8 cellular contexts compared by ENCODE assay signal in the genomic region with DNA sequence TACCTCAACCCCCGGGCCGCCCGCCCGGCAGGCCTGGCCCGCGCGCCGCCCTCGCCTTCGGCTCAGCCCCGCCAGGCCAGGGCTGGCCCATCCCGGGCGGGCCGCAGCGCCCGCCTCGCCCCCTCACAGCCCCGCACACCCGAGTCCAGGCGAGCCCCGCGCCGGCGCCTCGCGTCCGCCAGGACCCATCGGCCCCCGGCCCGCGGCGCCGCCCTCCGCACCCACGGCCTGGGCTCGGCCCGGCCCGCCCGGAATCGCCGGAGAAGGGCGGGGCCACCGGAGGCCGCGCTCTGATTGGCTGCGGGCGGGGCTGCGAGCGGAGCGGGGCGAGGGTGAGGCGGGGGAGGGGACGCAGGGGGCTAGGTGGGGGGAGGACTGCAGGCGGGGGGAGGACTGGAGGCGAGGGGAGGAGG. TPM values are rescaled to one million over a fixed set of nuclear protein-coding genes. Genes with fewer than 3 reads are reported as not detected.
DNase-seq lines count a peak whose midpoint lies in the region; ATAC-seq and TF ChIP-seq lines count a peak whose summit lies in the region.

No MANE protein-coding gene starts in this region.

- H2AK5ac ChIP-seq in mesenchymal stem cell (ENCODE audit: low read length, severe bottlenecking) = no peak overlapping the region

- no peaks in the 10 kb centered on the region for H3K36me3 ChIP-seq in effector memory CD4-positive, alpha-beta T cell (ENCODE audit: control insufficient read depth, insufficient read depth, low read length)
- H3K36me3 ChIP-seq in mesenchymal stem cell (ENCODE audit: control insufficient read depth in 1 of 2, insufficient read depth in 2 of 2, low read depth in 1 of 2, low read length in 2 of 2) = no peaks in the 10 kb centered on the region

- H3K79me1 ChIP-seq in mesenchymal stem cell (replicated peaks; ENCODE audit: low read length, poor library complexity, severe bottlenecking) = peaks cover 2% of the 10 kb centered on the region

- peak overlapping the region; percentile 51 for H3K4me3 ChIP-seq in effector memory CD4-positive, alpha-beta T cell (ENCODE audit: insufficient read depth, low read depth, low read length, poor library complexity, severe bottlenecking)
- H3K4me3 ChIP-seq in mesenchymal stem cell (ENCODE audit: insufficient read depth in 1 of 2, low read depth in 1 of 2, low read length in 2 of 2) = peak overlapping the region; percentile 90 to 96

- no peak for TF ChIP-seq CTCF in activated CD8-positive, alpha-beta T cell treated with anti-CD3 and anti-CD28 coated beads for 36 hours (IDR thresholded peaks at IDR 0.05)

- H3K27me3 Mint-ChIP-seq in activated CD8-positive, alpha-beta T cell treated with anti-CD3 and anti-CD28 coated beads for 36 hours = no peaks in the 10 kb centered on the region

- no peaks in the 10 kb centered on the region for H3K27me3 ChIP-seq in effector memory CD4-positive, alpha-beta T cell (replicated peaks; ENCODE audit: control insufficient read depth, insufficient read depth, low read length, poor library complexity, severe bottlenecking)
- no peaks in the 10 kb centered on the region for H3K27me3 ChIP-seq in mesenchymal stem cell (ENCODE audit: control insufficient read depth in 1 of 2, insufficient read depth in 1 of 2, low read length in 2 of 2)

- peak overlapping the region in 1 of 2 experiments; percentile 54 for H2BK12ac ChIP-seq in mesenchymal stem cell (ENCODE audit: low read length in 2 of 2)

- DNase-seq in Ammon's horn (ENCODE audit: low spot score) (peak; percentile 90), NCI-H510A (lab: John Stamatoyannopoulos, UW) (peak; percentile 81), mesenchymal stem cell (peak; percentile 82)
- peak; percentile 76 for DNase-seq in activated CD8-positive, alpha-beta T cell treated with anti-CD3 and anti-CD28 coated beads for 36 hours
- peak; percentile 48 to 67 (median 61) for DNase-seq in effector memory CD4-positive, alpha-beta T cell
- peak; percentile 56 for DNase-seq in stimulated activated CD8-positive, alpha-beta memory T cell treated with anti-CD3 and anti-CD28 coated beads, Interleukin-15, amount 100 ng/mL, for 1 hour (ENCODE audit: low read depth)

- H2BK120ac ChIP-seq in mesenchymal stem cell (ENCODE audit: low read depth, low read length) = peak overlapping the region; percentile 89

- H3K4me2 ChIP-seq in mesenchymal stem cell (ENCODE audit: low read length, poor library complexity, severe bottlenecking) = peak overlapping the region; percentile 94

- H3K4me1 ChIP-seq in effector memory CD4-positive, alpha-beta T cell (ENCODE audit: control insufficient read depth, insufficient read depth, low read length, poor library complexity, severe bottlenecking) = peaks cover 6% of the 10 kb centered on the region
- H3K4me1 ChIP-seq in mesenchymal stem cell (ENCODE audit: control insufficient read depth, insufficient read depth, low read depth, low read length) = peaks cover 2% of the 10 kb centered on the region

- H3K4me1 Mint-ChIP-seq in activated CD8-positive, alpha-beta T cell treated with anti-CD3 and anti-CD28 coated beads for 36 hours (ENCODE audit: low read depth) = peaks cover 21% of the 10 kb centered on the region

- H3K14ac ChIP-seq in mesenchymal stem cell (ENCODE audit: low read length in 2 of 2) = peak overlapping the region in 1 of 2 experiments; percentile 36

- intact Hi-C loops in activated CD8-positive, alpha-beta T cell treated with anti-CD3 and anti-CD28 coated beads for 36 hours (cut with micrococcal nuclease) = loop anchor here (5.0 kb wide), 2 partner anchors 97 to 172 kb away; a partner anchor contains a TSS

- H3K27ac Mint-ChIP-seq in activated CD8-positive, alpha-beta T cell treated with anti-CD3 and anti-CD28 coated beads for 36 hours = peak overlapping the region; percentile 70

- H3K23ac ChIP-seq in mesenchymal stem cell (ENCODE audit: low read length in 2 of 2) = no peak overlapping the region

- peak overlapping the region; percentile 94 to 98 for H3K18ac ChIP-seq in mesenchymal stem cell (ENCODE audit: low read depth in 1 of 2, low read length in 2 of 2)

- peak overlapping the region; percentile 93 for H2BK15ac ChIP-seq in mesenchymal stem cell (ENCODE audit: low read depth, poor library complexity, severe bottlenecking)

- peaks cover 5% of the 10 kb centered on the region for H3K36me3 Mint-ChIP-seq in activated CD8-positive, alpha-beta T cell treated with anti-CD3 and anti-CD28 coated beads for 36 hours (ENCODE audit: low read depth)

- H3K9me3 ChIP-seq in effector memory CD4-positive, alpha-beta T cell (ENCODE audit: control insufficient read depth, low read length) = no peaks in the 10 kb centered on the region
- H3K9me3 ChIP-seq in mesenchymal stem cell (ENCODE audit: control insufficient read depth, low read length) = no peaks in the 10 kb centered on the region

- H3K4ac ChIP-seq in mesenchymal stem cell (ENCODE audit: low read depth in 1 of 2, low read length in 2 of 2) = peak overlapping the region; percentile 64 to 88

- ATAC-seq in GM18907 (IDR thresholded peaks at IDR 0.05; ENCODE audit: unreplicated experiment) = peak; percentile 81
- peak; percentile 73 for ATAC-seq in HG03103 (IDR thresholded peaks at IDR 0.05; ENCODE audit: low read depth, unreplicated experiment)
- peak; percentile 91 for ATAC-seq in activated CD8-positive, alpha-beta T cell treated with anti-CD3 and anti-CD28 coated beads for 36 hours

- POLR2A ChIA-PET in activated CD8-positive, alpha-beta T cell treated with anti-CD3 and anti-CD28 coated beads for 36 hours (lab: Charles Lee) = interaction anchor here (0.6 to 1.4 kb wide), 4 partner anchors 96 to 891 kb away, joined by 3 to 6 read pairs (median 3); a partner anchor contains a TSS

- no peaks in the 10 kb centered on the region for H3K9me3 Mint-ChIP-seq in activated CD8-positive, alpha-beta T cell treated with anti-CD3 and anti-CD28 coated beads for 36 hours

- H3K27ac ChIP-seq in effector memory CD4-positive, alpha-beta T cell (ENCODE audit: insufficient read depth, low read length, poor library complexity, severe bottlenecking) = no peak overlapping the region
- peak overlapping the region; percentile 84 for H3K27ac ChIP-seq in mesenchymal stem cell (ENCODE audit: low read length, poor library complexity, severe bottlenecking)

- peak overlapping the region; percentile 95 for H3K9ac ChIP-seq in mesenchymal stem cell (ENCODE audit: low read length)

- peak overlapping the region; percentile 84 for H3K4me3 Mint-ChIP-seq in activated CD8-positive, alpha-beta T cell treated with anti-CD3 and anti-CD28 coated beads for 36 hours

- WGBS in mesenchymal stem cell = under 1% methylated on average over 53 of the region's 55 CpGs

- no peak overlapping the region for H2AFZ ChIP-seq in mesenchymal stem cell (ENCODE audit: low read depth, low read length)

- peak overlapping the region; percentile 86 for H2BK5ac ChIP-seq in mesenchymal stem cell (ENCODE audit: low read depth, low read length, poor library complexity, severe bottlenecking)

- peak overlapping the region; percentile 72 for H4K8ac ChIP-seq in mesenchymal stem cell (ENCODE audit: low read length)

- H4K91ac ChIP-seq in mesenchymal stem cell (ENCODE audit: low read length) = peak overlapping the region; percentile 39

- CTCF ChIA-PET in activated CD8-positive, alpha-beta T cell treated with anti-CD3 and anti-CD28 coated beads for 36 hours (lab: Charles Lee) = interaction anchor here (1.0 to 2.9 kb wide), 13 partner anchors 10 to 299 kb away, joined by 3 to 32 read pairs (median 4); a partner anchor contains a TSS

RNA-seq across cellular contexts. Expression of a gene that starts 0.3 kb away (rescaled TPM):
- 1 to 10 TPM; 7.9 to 8.3 TPM for total RNA-seq in activated CD8-positive, alpha-beta T cell treated with anti-CD3 and anti-CD28 coated beads for 36 hours
- 18.3 TPM for polyA plus RNA-seq in mesenchymal stem cell (2013, experiment 1 of 2)
- 19.3 TPM for polyA plus RNA-seq in mesenchymal stem cell (2013, experiment 2 of 2)
